ENCODE assay signal across 8 cellular contexts in genomic region chr20:62914970-62915457, GRCh38. TPM values are rescaled to one million over a fixed set of nuclear protein-coding genes. Genes with fewer than 3 reads are reported as not detected.
A peak's percentile ranks its signal among the peaks of the same experiment; 100 is the strongest.
DNase-seq lines count a peak whose midpoint lies in the region; ATAC-seq and TF ChIP-seq lines count a peak whose summit lies in the region.

No MANE protein-coding gene starts in this region.

- peaks cover 24% of the 10 kb centered on the region for H3K36me3 Mint-ChIP-seq in activated naive CD4-positive, alpha-beta T cell treated with anti-CD3 and anti-CD28 coated beads for 36 hours (ENCODE audit: low read depth)

- peaks cover 58% of the 10 kb centered on the region for H3K4me1 Mint-ChIP-seq in activated naive CD4-positive, alpha-beta T cell treated with anti-CD3 and anti-CD28 coated beads for 36 hours (ENCODE audit: low read depth)

- ATAC-seq in sciatic nerve (peak; percentile 82), GM21381 (IDR thresholded peaks at IDR 0.05; ENCODE audit: unreplicated experiment) (no peak)

- H3K36me3 ChIP-seq in cardiac muscle cell: peaks cover 18% of the 10 kb centered on the region

- TF ChIP-seq CTCF in cardiac muscle cell (IDR thresholded peaks at IDR 0.05; ENCODE audit: low read depth, low read length): no peak

- H3K4me1 ChIP-seq in cardiac muscle cell (ENCODE audit: low read depth): peaks cover 25% of the 10 kb centered on the region

- no peaks in the 10 kb centered on the region for H3K27me3 Mint-ChIP-seq in activated naive CD4-positive, alpha-beta T cell treated with anti-CD3 and anti-CD28 coated beads for 36 hours (ENCODE audit: low read depth)

- no peak overlapping the region for H3K27ac ChIP-seq in cardiac muscle cell

- H3K9me3 ChIP-seq in cardiac muscle cell (ENCODE audit: low read depth): no peaks in the 10 kb centered on the region

- intact Hi-C loops in activated naive CD4-positive, alpha-beta T cell treated with anti-CD3 and anti-CD28 coated beads for 36 hours (cut with micrococcal nuclease): no loop called here
- intact Hi-C loops in sciatic nerve (cut with DNase I): no loop called here

- H3K27me3 ChIP-seq in cardiac muscle cell: no peaks in the 10 kb centered on the region

- H3K9me3 Mint-ChIP-seq in activated naive CD4-positive, alpha-beta T cell treated with anti-CD3 and anti-CD28 coated beads for 36 hours: no peaks in the 10 kb centered on the region

- CTCF ChIA-PET in activated naive CD4-positive, alpha-beta T cell treated with anti-CD3 and anti-CD28 coated beads for 36 hours (lab: Charles Lee): interaction anchor here (1.3 kb wide), 1 partner anchor 15 kb away, joined by 5 read pairs; no protein-coding TSS in a partner anchor

- H3K4me3 Mint-ChIP-seq in activated naive CD4-positive, alpha-beta T cell treated with anti-CD3 and anti-CD28 coated beads for 36 hours: no peak overlapping the region

- no peak for DNase-seq in activated naive CD4-positive, alpha-beta T cell treated with anti-CD3 and anti-CD28 coated beads for 36 hours
- DNase-seq in activated naive CD4-positive, alpha-beta T cell treated with Interleukin-2 at 50 U/mL for 16 hours: no peak
- peak; percentile 43 for DNase-seq in SW480 (ENCODE audit: low spot score)
- DNase-seq in cardiac muscle cell (ENCODE audit: low read depth in 1 of 2, low spot score in 1 of 2): peak; percentile 42 to 64
- DNase-seq in sciatic nerve (ENCODE audit: low spot score): no peak
- DNase-seq in putamen (ENCODE audit: low spot score): no peak
- no peak for DNase-seq in stimulated activated CD4-positive, alpha-beta T cell treated with anti-CD3 and anti-CD28 coated beads, Interleukin-2, amount 100 ng/mL, for 48 hours

- no peak overlapping the region for H3K4me3 ChIP-seq in cardiac muscle cell

- H3K27ac Mint-ChIP-seq in activated naive CD4-positive, alpha-beta T cell treated with anti-CD3 and anti-CD28 coated beads for 36 hours: peak overlapping the region; percentile 44

RNA-seq across cellular contexts. Expression of gene DIDO1, which starts 11.3 kb away (rescaled TPM):
- total RNA-seq in activated naive CD4-positive, alpha-beta T cell treated with anti-CD3 and anti-CD28 coated beads for 36 hours: 10 to 100 TPM; 49.5 to 50.3 TPM
- total RNA-seq in cardiac muscle cell (39.4 and 69.2 TPM in 2 replicates), sciatic nerve (60.9 TPM)
- polyA plus RNA-seq in cardiac muscle cell: 28.3 and 42.5 TPM in 2 replicates

RNA-seq across cellular contexts. Expression of gene GID8, which starts 22.9 kb away (rescaled TPM):
- 10 to 100 TPM; 32.7 to 34.0 TPM for total RNA-seq in activated naive CD4-positive, alpha-beta T cell treated with anti-CD3 and anti-CD28 coated beads for 36 hours
- total RNA-seq in cardiac muscle cell: 42.1 and 49.5 TPM in 2 replicates
- 24.5 and 34.0 TPM in 2 replicates for polyA plus RNA-seq in cardiac muscle cell
- total RNA-seq in sciatic nerve: 27.2 TPM

RNA-seq across cellular contexts. Expression of gene SLC17A9, which starts 37.5 kb away (rescaled TPM):
- 10 to 100 TPM; 17.4 to 20.6 TPM for total RNA-seq in activated naive CD4-positive, alpha-beta T cell treated with anti-CD3 and anti-CD28 coated beads for 36 hours
- total RNA-seq in cardiac muscle cell (2.5 and 3.2 TPM in 2 replicates), sciatic nerve (3.8 TPM)
- polyA plus RNA-seq in cardiac muscle cell: 1.8 and 4.1 TPM in 2 replicates

RNA-seq across cellular contexts. Expression of gene TCFL5, which starts 53.4 kb away (rescaled TPM):
- 1 to 10 TPM; 5.4 to 5.5 TPM for total RNA-seq in activated naive CD4-positive, alpha-beta T cell treated with anti-CD3 and anti-CD28 coated beads for 36 hours
- total RNA-seq in cardiac muscle cell (5.4 and 6.6 TPM in 2 replicates), sciatic nerve (14.6 TPM)
- polyA plus RNA-seq in cardiac muscle cell: 8.1 and 8.4 TPM in 2 replicates

Comparison
In these comparisons a context has a peak if more than half of its experiments do, and no peak if none do; other contexts are left out.
1. DNase-seq: peak in SW480 (single experiment) and cardiac muscle cell (2 of 2); none in activated naive CD4-positive, alpha-beta T cell treated with anti-CD3 and anti-CD28 coated beads for 36 hours (single experiment), activated naive CD4-positive, alpha-beta T cell treated with Interleukin-2 at 50 U/mL for 16 hours (single experiment), sciatic nerve (single experiment), putamen (single experiment) and stimulated activated CD4-positive, alpha-beta T cell treated with anti-CD3 and anti-CD28 coated beads, Interleukin-2, amount 100 ng/mL, for 48 hours (0 of 2).